In the genomic region with DNA sequence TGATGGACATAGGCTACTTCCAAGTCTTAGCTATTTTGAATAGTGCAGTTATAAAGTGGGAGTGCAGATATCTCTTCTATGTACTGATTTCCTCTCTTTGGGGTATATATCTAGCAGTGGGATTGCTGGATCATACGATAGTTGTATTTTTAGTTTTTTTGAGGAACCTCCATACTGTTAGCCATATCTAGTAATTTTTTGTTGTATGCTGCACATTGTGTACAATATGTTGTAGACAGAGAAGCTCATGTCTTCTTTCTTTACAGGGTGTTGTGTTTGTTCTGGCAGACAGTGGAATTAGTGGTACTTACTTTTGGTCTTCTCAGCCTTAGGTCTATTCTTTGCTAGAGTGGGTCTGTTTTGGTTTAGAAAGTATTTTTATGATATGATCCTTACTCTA, we compare ENCODE assay signal across 34 cellular contexts.
"Had no signal": no experiment of that assay in that cellular context is flagged by ENCODE, and none has a peak within 500 bp of the region (broad histone marks: within the 10 kb centered on the region; RNA-seq: fewer than 3 reads in every experiment).

No MANE protein-coding gene starts in this region.

- H3K36me3 ChIP-seq: MG63 had no signal

- H3K4me3 ChIP-seq: MG63 had no signal

- DNase-seq: Karpas-422, Kasumi-1, MG63, MM.1S, MV-4-11, NCI-H1048, NCI-H1092, NCI-H1092 treated with DMSO at 0.1 percent for 48 hours, NCI-H1105, NCI-H1105 treated with DMSO at 0.1 percent for 48 hours, NCI-H1417, NCI-H1417 treated with DMSO at 0.1 percent for 48 hours, NCI-H1436, NCI-H1436 treated with DMSO at 0.1 percent for 48 hours, NCI-H146, NCI-H1694, NCI-H1694 treated with DMSO at 0.1 percent for 48 hours, NCI-H187, NCI-H187 treated with DMSO at 0.1 percent for 48 hours, NCI-H1930, NCI-H2029, NCI-H2029 treated with DMSO at 0.1 percent for 48 hours, NCI-H2081, NCI-H2081 treated with DMSO at 0.1 percent for 48 hours, NCI-H2107, NCI-H2171, NCI-H2171 treated with DMSO at 0.1 percent for 48 hours, NCI-H2227 treated with DMSO at 0.1 percent for 48 hours, NCI-H226, NCI-H345, NCI-H446, NCI-H446 treated with DMSO at 0.1 percent for 48 hours, NCI-H510A, NCI-H510A treated with DMSO at 0.1 percent for 48 hours had no signal
